ENCODE assay signal across 8 cellular contexts in the genomic region with DNA sequence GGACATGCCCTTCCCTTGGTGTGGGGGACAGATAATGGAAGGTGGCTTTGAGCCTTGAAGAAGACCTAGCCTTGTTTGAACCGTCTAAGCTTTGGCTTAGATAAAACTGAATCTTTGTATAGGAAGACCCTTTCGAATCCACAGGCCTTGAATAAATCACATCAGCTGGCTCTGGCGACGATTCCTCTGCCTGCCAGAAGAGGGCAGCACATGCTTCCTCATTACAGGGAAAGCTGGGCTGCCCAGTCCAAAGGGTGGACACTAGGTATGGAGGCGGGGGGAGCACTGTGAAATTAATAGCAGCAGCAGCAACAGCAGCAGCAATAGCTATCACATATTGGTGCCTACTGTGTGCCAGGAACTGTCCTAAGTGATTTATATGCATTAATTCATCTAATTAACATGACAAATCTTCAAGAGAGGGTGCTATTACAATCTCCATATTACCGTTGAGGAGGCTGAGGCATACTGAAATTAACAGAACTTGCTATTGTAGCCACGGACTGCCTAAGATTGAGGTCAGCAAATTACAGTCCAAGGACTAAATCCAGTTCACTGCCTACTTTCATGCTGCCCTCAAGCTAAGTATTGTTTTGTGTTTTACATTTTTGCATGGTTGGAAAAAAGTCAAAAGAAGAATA.
DNase-seq lines count a peak whose midpoint lies in the region; ATAC-seq and TF ChIP-seq lines count a peak whose summit lies in the region.

No MANE protein-coding gene starts in this region.

- peak in 1 of 2 donors; percentile 23 for TF ChIP-seq POLR2A in heart left ventricle (IDR thresholded peaks at IDR 0.05)

- 13 to 21% (median 18%) methylated on average over 7 of the region's 7 CpGs for WGBS in heart left ventricle, 4 donors

- H3K27me3 ChIP-seq in SU-DHL-6 (ENCODE audit: low read length) (no peaks in the 10 kb centered on the region), heart left ventricle (no peaks in the 10 kb centered on the region)

- no peaks in the 10 kb centered on the region for H3K9me3 ChIP-seq in SU-DHL-6 (ENCODE audit: insufficient read depth, low read length)
- H3K9me3 ChIP-seq in heart left ventricle: no peaks in the 10 kb centered on the region

- no peaks in the 10 kb centered on the region for H4K20me1 ChIP-seq in SU-DHL-6 (ENCODE audit: low read depth, low read length)

- H3K79me2 ChIP-seq in SU-DHL-6 (ENCODE audit: insufficient read depth, low read length): no peaks in the 10 kb centered on the region

- no peaks in the 10 kb centered on the region for H3K9me2 ChIP-seq in SU-DHL-6 (replicated peaks; ENCODE audit: insufficient read depth, low read length)

- H3K36me3 ChIP-seq in SU-DHL-6 (ENCODE audit: low read length) (no peaks in the 10 kb centered on the region), heart left ventricle (peaks cover 0 to 47% (median 10%) of the 10 kb centered on the region in 9 donors)

- H3K9ac ChIP-seq in SU-DHL-6 (ENCODE audit: low read length): no peak overlapping the region

- H3K4me1 ChIP-seq in heart left ventricle: peaks cover 0 to 61% (median 20%) of the 10 kb centered on the region in 12 donors

- peak; percentile 64 for DNase-seq in EL
- DNase-seq in M059J (ENCODE audit: low read depth): peak; percentile 74
- peak; percentile 21 for DNase-seq in activated naive CD8-positive, alpha-beta T cell treated with anti-CD3 and anti-CD28 coated beads, Interleukin-2, amount 50 U/mL, for 16 hours (ENCODE audit: low read depth, low spot score)
- peak; percentile 68 to 83 (median 70) for DNase-seq in heart left ventricle
- DNase-seq in putamen (ENCODE audit: low spot score): peak; percentile 37

- TF ChIP-seq CTCF in SU-DHL-6 (IDR thresholded peaks at IDR 0.05; ENCODE audit: insufficient read depth, low read length, poor library complexity, severe bottlenecking) (peak; percentile 100), heart left ventricle (IDR thresholded peaks at IDR 0.05) (peak; percentile 95 to 99 (median 96))

- intact Hi-C loops in heart left ventricle (cut with DNase I): loop anchor here in 9 of 10 donors (1.0 to 10.0 kb wide), 11 partner anchors 82 to 484 kb away; a partner anchor contains a TSS

- H3K27ac ChIP-seq in SU-DHL-6 (ENCODE audit: low read depth, low read length): no peak overlapping the region
- peak overlapping the region in 9 of 12 donors; percentile 7 to 58 (median 22) for H3K27ac ChIP-seq in heart left ventricle

- no peak overlapping the region for H3K4me3 ChIP-seq in SU-DHL-6 (ENCODE audit: insufficient read depth, low read length, poor library complexity, severe bottlenecking)
- H3K4me3 ChIP-seq in heart left ventricle: no peak overlapping the region

- H3K4me2 ChIP-seq in SU-DHL-6 (ENCODE audit: low read depth, low read length, poor library complexity, severe bottlenecking): no peak overlapping the region

- no peak overlapping the region for H2AFZ ChIP-seq in SU-DHL-6 (ENCODE audit: low read depth, low read length, severe bottlenecking)

- ATAC-seq in heart left ventricle (peak; percentile 59 to 80 (median 74)), HG03108 (IDR thresholded peaks at IDR 0.05; ENCODE audit: unreplicated experiment) (no peak), HG02840 (IDR thresholded peaks at IDR 0.05; ENCODE audit: low FRiP score, unreplicated experiment) (no peak)

- H3F3A ChIP-seq in SU-DHL-6 (ENCODE audit: insufficient read depth): no peaks in the 10 kb centered on the region

Comparison
In these comparisons a context has a peak if more than half of its experiments do, and no peak if none do; other contexts are left out.
1. DNase-seq: peak in every context shown above with its lines; median percentile 74 in M059J; 70 in heart left ventricle; 64 in EL; 37 in putamen; 21 in activated naive CD8-positive, alpha-beta T cell treated with anti-CD3 and anti-CD28 coated beads, Interleukin-2, amount 50 U/mL, for 16 hours.
2. ATAC-seq: peak in heart left ventricle (4 of 4); none in HG03108 (single experiment) and HG02840 (single experiment).